23 cellular contexts compared by ENCODE assay signal in the genomic region with DNA sequence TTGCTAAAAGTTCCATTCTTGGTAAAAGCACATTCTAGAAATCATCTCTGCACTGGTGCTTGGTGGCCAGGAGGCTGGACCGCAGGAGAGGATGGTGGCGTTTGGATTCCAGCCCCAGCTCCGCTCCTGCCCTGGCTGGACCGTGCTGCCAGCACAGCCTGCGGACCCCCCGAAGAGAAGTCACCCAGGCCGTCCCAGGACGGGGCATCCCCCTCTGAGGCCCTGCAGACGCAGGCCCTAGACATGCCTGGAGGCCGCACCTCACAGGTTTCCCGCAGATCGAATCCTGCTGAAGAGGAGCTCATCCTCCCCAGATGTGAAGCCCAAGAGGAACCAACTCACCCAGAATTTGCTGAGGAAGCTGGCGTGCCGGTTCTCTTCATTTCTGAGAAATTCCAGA.
"Had no signal": no experiment of that assay in that cellular context is flagged by ENCODE, and none has a peak within 500 bp of the region (broad histone marks: within the 10 kb centered on the region; RNA-seq: fewer than 3 reads in every experiment).

No MANE protein-coding gene starts in this region.

- DNase-seq: colonic mucosa; dermis blood vessel endothelial cell; effector memory CD4-positive, alpha-beta T cell; foreskin keratinocyte; heart left ventricle; left cardiac atrium; left ventricle myocardium inferior; lower lobe of right lung; naive thymus-derived CD8-positive, alpha-beta T cell; nephron progenitor cell; occipital lobe; stimulated activated CD4-positive, alpha-beta T cell treated with anti-CD3 and anti-CD28 coated beads, Interleukin-2, amount 100 ng/mL, for 24 hours; stimulated activated CD4-positive, alpha-beta T cell treated with anti-CD3 and anti-CD28 coated beads, Interleukin-4, amount 100 ng/mL, for 24 hours; stimulated activated naive CD4-positive, alpha-beta T cell treated with Interleukin-2 at 50 U/mL for 16 hours; transverse colon had no signal

- ATAC-seq: foreskin keratinocyte; gastroesophageal sphincter; heart left ventricle; left cardiac atrium; lower lobe of right lung; naive thymus-derived CD8-positive, alpha-beta T cell; pancreas; right lobe of liver had no signal

- H3K4me3 ChIP-seq: colonic mucosa, esophagus muscularis mucosa, gastroesophageal sphincter, heart left ventricle, hepatocyte, left ventricle myocardium inferior, lower lobe of right lung, pancreas, right lobe of liver, thoracic aorta, transverse colon had no signal

- H3K27ac Mint-ChIP-seq: naive thymus-derived CD8-positive, alpha-beta T cell; nephron progenitor cell; stimulated activated effector memory CD8-positive, alpha-beta T cell treated with anti-CD3 and anti-CD28 coated beads, Interleukin-12 subunit alpha, Interleukin-12 subunit beta, amount 100 ng/mL, for 72 hours had no signal

- H3K27me3 ChIP-seq: colonic mucosa, foreskin keratinocyte, hepatocyte, pancreas, right lobe of liver, transverse colon had no signal

- H3K9me3 Mint-ChIP-seq: central memory CD8-positive, alpha-beta T cell; naive thymus-derived CD8-positive, alpha-beta T cell; nephron progenitor cell; stimulated activated effector memory CD8-positive, alpha-beta T cell treated with anti-CD3 and anti-CD28 coated beads, Interleukin-12 subunit alpha, Interleukin-12 subunit beta, amount 100 ng/mL, for 72 hours had no signal

- H3K36me3 ChIP-seq: colonic mucosa, esophagus muscularis mucosa, gastroesophageal sphincter, heart left ventricle, left ventricle myocardium inferior, lower lobe of right lung, pancreas, right lobe of liver, thoracic aorta, transverse colon had no signal

- H3K4me1 Mint-ChIP-seq: central memory CD8-positive, alpha-beta T cell; stimulated activated effector memory CD8-positive, alpha-beta T cell treated with anti-CD3 and anti-CD28 coated beads, Interleukin-12 subunit alpha, Interleukin-12 subunit beta, amount 100 ng/mL, for 72 hours had no signal

- H3K36me3 Mint-ChIP-seq: naive thymus-derived CD8-positive, alpha-beta T cell; stimulated activated effector memory CD8-positive, alpha-beta T cell treated with anti-CD3 and anti-CD28 coated beads, Interleukin-12 subunit alpha, Interleukin-12 subunit beta, amount 100 ng/mL, for 72 hours had no signal

- H3K4me3 Mint-ChIP-seq: central memory CD8-positive, alpha-beta T cell; naive thymus-derived CD8-positive, alpha-beta T cell; nephron progenitor cell; stimulated activated effector memory CD8-positive, alpha-beta T cell treated with anti-CD3 and anti-CD28 coated beads, Interleukin-12 subunit alpha, Interleukin-12 subunit beta, amount 100 ng/mL, for 72 hours had no signal

- H3K9me3 ChIP-seq: colonic mucosa, esophagus muscularis mucosa, gastroesophageal sphincter, heart left ventricle, left ventricle myocardium inferior, lower lobe of right lung, pancreas, right lobe of liver, thoracic aorta, transverse colon had no signal

- H3K4me1 ChIP-seq: colonic mucosa, esophagus muscularis mucosa, foreskin keratinocyte, gastroesophageal sphincter, heart left ventricle, left ventricle myocardium inferior, lower lobe of right lung, pancreas, right lobe of liver, transverse colon had no signal

- H3K27ac ChIP-seq: colonic mucosa, esophagus muscularis mucosa, foreskin keratinocyte, gastroesophageal sphincter, heart left ventricle, hepatocyte, left ventricle myocardium inferior, lower lobe of right lung, pancreas, right lobe of liver, thoracic aorta, transverse colon had no signal
